12 cellular contexts compared by ENCODE assay signal in the genomic region with DNA sequence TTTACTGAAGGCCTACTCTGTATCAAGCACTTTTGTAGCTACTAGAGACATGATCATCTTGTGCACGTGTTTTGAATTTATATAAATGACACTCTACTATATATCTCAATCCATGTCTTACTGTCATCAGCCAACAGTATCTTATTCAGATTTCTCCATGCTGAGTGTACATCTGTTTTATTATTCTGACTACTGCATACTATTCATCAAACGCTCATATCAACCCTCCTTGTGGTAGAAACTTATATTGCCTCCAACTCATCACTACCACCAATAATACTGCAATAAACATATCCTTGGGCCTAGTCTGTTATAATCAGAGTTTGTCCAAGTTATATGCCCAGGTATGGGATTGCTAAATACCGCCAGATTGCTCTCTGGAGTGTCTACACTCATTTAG.
DNase-seq lines count a peak whose midpoint lies in the region; ATAC-seq and TF ChIP-seq lines count a peak whose summit lies in the region.
"Had no signal": no experiment of that assay in that cellular context is flagged by ENCODE, and none has a peak within 500 bp of the region (broad histone marks: within the 10 kb centered on the region; RNA-seq: fewer than 3 reads in every experiment).

No MANE protein-coding gene starts in this region.

- H3K36me3 ChIP-seq in BJ (ENCODE audit: control insufficient read depth, insufficient read depth, low read length) (no peaks in the 10 kb centered on the region), MM.1S (replicated peaks; ENCODE audit: insufficient read depth, low read length) (no peaks in the 10 kb centered on the region)
- H3K36me3 ChIP-seq: thoracic aorta had no signal

- H3K27me3 Mint-ChIP-seq in HFFc6 (ENCODE audit: insufficient read depth) (no peaks in the 10 kb centered on the region; the same call in 1 of the 2 replicates), Calu3 (ENCODE audit: unreplicated experiment) (no peaks in the 10 kb centered on the region)
- no peaks in the 10 kb centered on the region for H3K27me3 Mint-ChIP-seq in activated T-helper 1 cell treated with anti-CD3 and anti-CD28 coated beads, Interleukin-12 subunit alpha, Interleukin-12 subunit beta, Interleukin-2, Interleukin-4 antibody, amounts not matched to agents 30 ng/mL and 10 ng/mL and 1 ng/mL, durations not matched to agents 14 hours and 24 hours and 36 hours (ENCODE audit: insufficient read depth)
- H3K27me3 Mint-ChIP-seq: progenitor cell of endocrine pancreas had no signal

- H3K4me1 ChIP-seq in MM.1S (ENCODE audit: low read length), result 0 out of 2 replicates have a peak, but pooled peaks cover 10% of the 10 kb centered on the region

- no peaks in the 10 kb centered on the region for H3K36me3 Mint-ChIP-seq in HFFc6 (ENCODE audit: low read depth)
- H3K36me3 Mint-ChIP-seq in activated T-helper 1 cell treated with anti-CD3 and anti-CD28 coated beads, Interleukin-12 subunit alpha, Interleukin-12 subunit beta, Interleukin-2, Interleukin-4 antibody, amounts not matched to agents 30 ng/mL and 10 ng/mL and 1 ng/mL, durations not matched to agents 14 hours and 24 hours and 36 hours (ENCODE audit: low read depth), result no peaks in the 10 kb centered on the region
- H3K36me3 Mint-ChIP-seq in Calu3 (ENCODE audit: insufficient read depth, unreplicated experiment), result no peaks in the 10 kb centered on the region

- H3K9ac ChIP-seq in MM.1S (ENCODE audit: low read length), result no peak overlapping the region

- H3K9me3 ChIP-seq in MM.1S (replicated peaks; ENCODE audit: insufficient read depth, low read length), result no peaks in the 10 kb centered on the region
- H3K9me3 ChIP-seq: thoracic aorta had no signal

- DNase-seq in BJ (ENCODE audit: low read depth), result no peak
- DNase-seq in HFFc6, result peak; percentile 8
- peak; percentile 41 for DNase-seq in amniotic epithelial cell (ENCODE audit: low read depth)
- peak; percentile 13 to 27 for DNase-seq in lung microvascular endothelial cell (ENCODE audit: low read depth in 2 of 2)
- DNase-seq in MM.1S, result no peak
- no peak for DNase-seq in activated T-helper 1 cell treated with anti-CD3 and anti-CD28 coated beads, Interleukin-12 subunit alpha, Interleukin-12 subunit beta, Interleukin-2, Interleukin-4 antibody, amounts not matched to agents 30 ng/mL and 10 ng/mL and 1 ng/mL, durations not matched to agents 14 hours and 24 hours and 36 hours (ENCODE audit: low spot score)
- no peak for DNase-seq in Calu3
- DNase-seq: activated CD4-positive, alpha-beta T cell treated with anti-CD3 and anti-CD28 coated beads for 4 hours; NCI-H146 had no signal

- H3K27me3 ChIP-seq in BJ (ENCODE audit: control insufficient read depth, insufficient read depth, low read length), result no peaks in the 10 kb centered on the region
- H3K27me3 ChIP-seq in MM.1S (replicated peaks; ENCODE audit: insufficient read depth, low read length), result 0 out of 2 replicates have a peak, but pooled peaks cover 8% of the 10 kb centered on the region

- TF ChIP-seq CTCF in BJ (IDR thresholded peaks at IDR 0.05; ENCODE audit: insufficient read depth, low read depth, low read length) (peak; percentile 6; the same call in 1 of the 2 replicates), HFFc6 (IDR thresholded peaks at IDR 0.05) (peak; percentile 66), MM.1S (IDR thresholded peaks at IDR 0.05; ENCODE audit: low read length) (no peak), Calu3 (IDR thresholded peaks at IDR 0.05; ENCODE audit: unreplicated experiment) (no peak)

- no peak overlapping the region for H3K4me2 ChIP-seq in MM.1S (ENCODE audit: low read depth, low read length)

- no TSS peak for BruUV-seq in Calu3 (replicated peaks; lab: Mats Ljungman, UMichigan)

- no peaks in the 10 kb centered on the region for H3K9me3 Mint-ChIP-seq in HFFc6
- H3K9me3 Mint-ChIP-seq in activated T-helper 1 cell treated with anti-CD3 and anti-CD28 coated beads, Interleukin-12 subunit alpha, Interleukin-12 subunit beta, Interleukin-2, Interleukin-4 antibody, amounts not matched to agents 30 ng/mL and 10 ng/mL and 1 ng/mL, durations not matched to agents 14 hours and 24 hours and 36 hours, result no peaks in the 10 kb centered on the region
- no peaks in the 10 kb centered on the region for H3K9me3 Mint-ChIP-seq in Calu3 (ENCODE audit: low read depth, unreplicated experiment)

- H3K4me3 Mint-ChIP-seq in HFFc6 (no peak overlapping the region), Calu3 (ENCODE audit: low read depth, unreplicated experiment) (no peak overlapping the region)
- H3K4me3 Mint-ChIP-seq in activated T-helper 1 cell treated with anti-CD3 and anti-CD28 coated beads, Interleukin-12 subunit alpha, Interleukin-12 subunit beta, Interleukin-2, Interleukin-4 antibody, amounts not matched to agents 30 ng/mL and 10 ng/mL and 1 ng/mL, durations not matched to agents 14 hours and 24 hours and 36 hours, result no peak overlapping the region

- no peak overlapping the region for H3K27ac ChIP-seq in MM.1S (ENCODE audit: low read length)
- H3K27ac ChIP-seq: thoracic aorta had no signal

- H3K79me2 ChIP-seq in MM.1S (ENCODE audit: low read length), result no peaks in the 10 kb centered on the region

- ATAC-seq in HG03442 (IDR thresholded peaks at IDR 0.05; ENCODE audit: unreplicated experiment), result no peak

- no peaks in the 10 kb centered on the region for H3F3A ChIP-seq in MM.1S (ENCODE audit: insufficient read depth, low read length)

- H3K4me1 Mint-ChIP-seq in HFFc6 (ENCODE audit: low read depth) (no peaks in the 10 kb centered on the region; the same call in 1 of the 2 replicates), Calu3 (ENCODE audit: low read depth, unreplicated experiment) (no peaks in the 10 kb centered on the region)
- peaks cover 4% of the 10 kb centered on the region for H3K4me1 Mint-ChIP-seq in activated T-helper 1 cell treated with anti-CD3 and anti-CD28 coated beads, Interleukin-12 subunit alpha, Interleukin-12 subunit beta, Interleukin-2, Interleukin-4 antibody, amounts not matched to agents 30 ng/mL and 10 ng/mL and 1 ng/mL, durations not matched to agents 14 hours and 24 hours and 36 hours (ENCODE audit: low read depth)

- CTCF ChIA-PET in BJ (lab: Yijun Ruan, JAX), result interaction anchor here (1.0 kb wide), 1 partner anchor 9 kb away, joined by 4 read pairs; no protein-coding TSS in a partner anchor
- CTCF ChIA-PET in Calu3 (lab: Charles Lee), result no interaction called here

- no peaks in the 10 kb centered on the region for H4K20me1 ChIP-seq in MM.1S (ENCODE audit: insufficient read depth, low read length)

- no peaks in the 10 kb centered on the region for H3K9me2 ChIP-seq in MM.1S (replicated peaks; ENCODE audit: insufficient read depth, low read length)

- intact Hi-C loops in activated T-helper 1 cell treated with anti-CD3 and anti-CD28 coated beads, Interleukin-12 subunit alpha, Interleukin-12 subunit beta, Interleukin-2, Interleukin-4 antibody, amounts not matched to agents 30 ng/mL and 10 ng/mL and 1 ng/mL, durations not matched to agents 14 hours and 24 hours and 36 hours (cut with micrococcal nuclease), result no loop called here
- intact Hi-C loops in Calu3 (cut with micrococcal nuclease; ENCODE audit: unreplicated experiment), result no loop called here

- no peak overlapping the region for H3K4me3 ChIP-seq in BJ (ENCODE audit: low read depth, low read length)
- H3K4me3 ChIP-seq in MM.1S (ENCODE audit: low read length), result no peak overlapping the region
- H3K4me3 ChIP-seq: thoracic aorta had no signal

- no peak overlapping the region for H2AFZ ChIP-seq in MM.1S (ENCODE audit: low read length)

- POLR2A ChIA-PET in BJ (lab: Charles Lee), result no interaction called here

- H3K27ac Mint-ChIP-seq in HFFc6, result no peak overlapping the region
- no peak overlapping the region for H3K27ac Mint-ChIP-seq in activated T-helper 1 cell treated with anti-CD3 and anti-CD28 coated beads, Interleukin-12 subunit alpha, Interleukin-12 subunit beta, Interleukin-2, Interleukin-4 antibody, amounts not matched to agents 30 ng/mL and 10 ng/mL and 1 ng/mL, durations not matched to agents 14 hours and 24 hours and 36 hours
- H3K27ac Mint-ChIP-seq in Calu3 (ENCODE audit: unreplicated experiment), result no peak overlapping the region
- H3K27ac Mint-ChIP-seq: progenitor cell of endocrine pancreas had no signal

Comparison
In these comparisons a context has a peak if more than half of its experiments do, and no peak if none do; other contexts are left out.
1. DNase-seq: peak in HFFc6 (single experiment), amniotic epithelial cell (single experiment) and lung microvascular endothelial cell (2 of 2); none in BJ (single experiment), MM.1S (single experiment), activated T-helper 1 cell treated with anti-CD3 and anti-CD28 coated beads, Interleukin-12 subunit alpha, Interleukin-12 subunit beta, Interleukin-2, Interleukin-4 antibody, amounts not matched to agents 30 ng/mL and 10 ng/mL and 1 ng/mL, durations not matched to agents 14 hours and 24 hours and 36 hours (single experiment) and Calu3 (single experiment).
2. CTCF ChIP-seq: peak in BJ (single experiment) and HFFc6 (single experiment); none in MM.1S (single experiment) and Calu3 (single experiment).